ENCODE assay signal across 15 cellular contexts in the genomic region with DNA sequence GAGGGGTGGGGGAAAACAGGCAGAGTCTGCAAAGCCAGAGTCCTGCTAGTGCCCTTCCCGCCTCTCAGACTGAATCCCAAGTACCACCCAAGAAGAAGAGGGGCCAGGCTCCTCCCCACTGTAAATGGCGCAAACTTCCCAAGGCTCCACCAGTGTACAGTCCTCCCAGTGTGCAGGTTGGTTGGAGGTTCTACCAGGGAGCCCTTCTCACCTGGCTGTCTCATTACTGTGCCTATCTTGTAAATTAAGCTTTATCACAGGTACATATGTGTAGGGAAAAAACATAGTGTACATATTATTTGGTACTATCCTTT.
DNase-seq lines count a peak whose midpoint lies in the region; ATAC-seq, FAIRE-seq and TF ChIP-seq lines count a peak whose summit lies in the region.
"Had no signal": no experiment of that assay in that cellular context is flagged by ENCODE, and none has a peak within 500 bp of the region (broad histone marks: within the 10 kb centered on the region; RNA-seq: fewer than 3 reads in every experiment).

No MANE protein-coding gene starts in this region.

- no peaks in the 10 kb centered on the region for H3K36me3 ChIP-seq in ACC112 (ENCODE audit: insufficient read depth, low read length)
- no peaks in the 10 kb centered on the region for H3K36me3 ChIP-seq in mesodermal cell (ENCODE audit: control insufficient read depth, insufficient read depth, low read length)
- H3K36me3 ChIP-seq: BLaER1 treated with 17β-estradiol and CSF1 and Interleukin-3, amounts not matched to agents 10 nM and 100 nM; Peyer's patch had no signal

- no peaks in the 10 kb centered on the region for H3K27me3 ChIP-seq in ACC112 (ENCODE audit: insufficient read depth, low read length)
- H3K27me3 ChIP-seq: BLaER1 treated with 17β-estradiol and CSF1 and Interleukin-3, amounts not matched to agents 10 nM and 100 nM; Peyer's patch had no signal

- no peaks in the 10 kb centered on the region for H3K79me2 ChIP-seq in ACC112 (ENCODE audit: control insufficient read depth, insufficient read depth, low read length, unreplicated experiment)

- no peak overlapping the region for H2AFZ ChIP-seq in ACC112 (ENCODE audit: low read length, unreplicated experiment)

- H3K4me3 ChIP-seq in ACC112 (ENCODE audit: low read depth, low read length) (no peak overlapping the region), mesodermal cell (ENCODE audit: extremely low read depth, insufficient read depth, low read length, poor library complexity, severe bottlenecking) (no peak overlapping the region)
- H3K4me3 ChIP-seq: BLaER1 treated with 17β-estradiol and CSF1 and Interleukin-3, amounts not matched to agents 10 nM and 100 nM; Peyer's patch had no signal

- DNase-seq in astrocyte of the hippocampus (ENCODE audit: low read depth, low spot score) (peak; percentile 1), substantia nigra (lab: John Stamatoyannopoulos, UW) (no peak), urothelium cell line (ENCODE audit: low spot score) (no peak), erythroblast (lab: John Stamatoyannopoulos, UW) (no peak)
- DNase-seq: DMS79, NCI-H1092 treated with DMSO at 0.1 percent for 48 hours, NCI-H2171 treated with DMSO at 0.1 percent for 48 hours had no signal

- H3K9me3 ChIP-seq in mesodermal cell (ENCODE audit: control insufficient read depth, low read length) = no peaks in the 10 kb centered on the region
- H3K9me3 ChIP-seq: BLaER1 treated with 17β-estradiol and CSF1 and Interleukin-3, amounts not matched to agents 10 nM and 100 nM; Peyer's patch had no signal

- H3K4me1 ChIP-seq in ACC112 (ENCODE audit: control insufficient read depth, insufficient read depth, low read length, unreplicated experiment) (peaks cover 10% of the 10 kb centered on the region), mesodermal cell (ENCODE audit: control insufficient read depth, insufficient read depth, low read length, poor library complexity, severe bottlenecking) (peaks cover 5% of the 10 kb centered on the region)
- H3K4me1 ChIP-seq: Peyer's patch had no signal

- 75% methylated on average over 1 of the region's 2 CpGs; no CpG with 5 or more reads in 1 of the 2 experiments for WGBS in mesodermal cell (ENCODE audit: insufficient coverage in 2 of 2), 2 experiments

- TF ChIP-seq POLR2A in erythroblast (IDR thresholded peaks at IDR 0.05; ENCODE audit: low read length) = no peak

- no peak for FAIRE-seq in urothelium cell line (lab: Jason Lieb, UNC)
- FAIRE-seq: G401.6, GM19239 had no signal

- ATAC-seq in HG02623 (IDR thresholded peaks at IDR 0.05; ENCODE audit: unreplicated experiment) (peak; percentile 6), HG03196 (IDR thresholded peaks at IDR 0.05; ENCODE audit: unreplicated experiment) (no peak)

- H3K27ac ChIP-seq in ACC112 (ENCODE audit: low read depth, low read length) = peak overlapping the region; percentile 29; the same call in 1 of the 2 replicates
- H3K27ac ChIP-seq in mesodermal cell (ENCODE audit: low read depth, low read length, severe bottlenecking) = peak overlapping the region; percentile 47
- no peak overlapping the region for H3K27ac ChIP-seq in substantia nigra (ENCODE audit: low read depth, low read length, poor library complexity, severe bottlenecking)
- H3K27ac ChIP-seq: Peyer's patch had no signal
